11 cellular contexts compared by ENCODE assay signal in the genomic region with DNA sequence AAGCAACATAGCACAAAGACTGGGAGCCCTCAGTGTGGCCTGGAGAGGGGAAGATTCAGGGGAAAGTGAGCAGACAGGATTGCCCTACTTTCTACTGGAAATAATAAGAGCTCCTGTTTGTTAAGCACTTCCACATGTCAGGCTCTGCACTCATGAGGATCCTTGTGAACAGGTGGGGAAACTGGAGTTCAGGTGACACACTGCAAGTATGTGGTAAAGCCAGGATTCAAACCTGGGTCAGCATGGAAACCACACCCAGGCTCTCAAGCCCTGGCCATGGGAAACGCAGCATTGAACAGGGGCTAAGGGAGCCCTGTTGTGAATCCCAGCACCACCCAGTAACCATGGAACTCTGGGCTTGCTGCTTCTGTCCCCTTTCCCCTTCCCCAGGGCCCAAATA. TPM values are rescaled to one million over a fixed set of nuclear protein-coding genes. Genes with fewer than 3 reads are reported as not detected.
DNase-seq lines count a peak whose midpoint lies in the region; ATAC-seq and TF ChIP-seq lines count a peak whose summit lies in the region.
"Had no signal": no experiment of that assay in that cellular context is flagged by ENCODE, and none has a peak within 500 bp of the region (broad histone marks: within the 10 kb centered on the region; RNA-seq: fewer than 3 reads in every experiment).

No MANE protein-coding gene starts in this region.

- no TSS peak for BruUV-seq in Panc1 (replicated peaks; lab: Mats Ljungman, UMichigan)

- H3K27ac Mint-ChIP-seq in activated naive CD4-positive, alpha-beta T cell treated with anti-CD3 and anti-CD28 coated beads, Interleukin-2, amount 10 ng/mL, durations not matched to agents 7 days and 5 days = peak overlapping the region; percentile 71
- H3K27ac Mint-ChIP-seq: activated CD8-positive, alpha-beta T cell treated with anti-CD3 and anti-CD28 coated beads for 36 hours had no signal

- in situ Hi-C loops in Panc1 (cut with HindIII; ENCODE audit: low pct_unique_long_range_greater_than_20kb, low sequenced_read_pairs) = loop anchor here (10.0 kb wide), 1 partner anchor 63 kb away; no protein-coding TSS in a partner anchor

- no peaks in the 10 kb centered on the region for H3K27me3 Mint-ChIP-seq in activated naive CD4-positive, alpha-beta T cell treated with anti-CD3 and anti-CD28 coated beads, Interleukin-2, amount 10 ng/mL, durations not matched to agents 7 days and 5 days
- H3K27me3 Mint-ChIP-seq: activated CD8-positive, alpha-beta T cell treated with anti-CD3 and anti-CD28 coated beads for 36 hours; brain had no signal

- H3K4me3 Mint-ChIP-seq in activated naive CD4-positive, alpha-beta T cell treated with anti-CD3 and anti-CD28 coated beads, Interleukin-2, amount 10 ng/mL, durations not matched to agents 7 days and 5 days = no peak overlapping the region
- H3K4me3 Mint-ChIP-seq: activated CD8-positive, alpha-beta T cell treated with anti-CD3 and anti-CD28 coated beads for 36 hours; brain had no signal

- intact Hi-C loops in Panc1 (cut with micrococcal nuclease; ENCODE audit: unreplicated experiment) (loop anchor here (5.0 kb wide), 1 partner anchor 160 kb away; a partner anchor contains a TSS), tibial artery (cut with DNase I; ENCODE audit: low total_unique reads) (loop anchor here (2.0 to 10.0 kb wide), 2 partner anchors 51 to 163 kb away; a partner anchor contains a TSS)

- peaks cover 23% of the 10 kb centered on the region for H3K4me1 Mint-ChIP-seq in activated naive CD4-positive, alpha-beta T cell treated with anti-CD3 and anti-CD28 coated beads, Interleukin-2, amount 10 ng/mL, durations not matched to agents 7 days and 5 days

- H3K9me3 ChIP-seq in Panc1 (ENCODE audit: control insufficient read depth, insufficient read depth, low read depth, low read length) (no peaks in the 10 kb centered on the region), tibial artery (no peaks in the 10 kb centered on the region)
- H3K9me3 ChIP-seq: tibial nerve had no signal

- H3K36me3 ChIP-seq in Panc1 (ENCODE audit: control insufficient read depth, insufficient read depth, low read length) (peaks cover 4% of the 10 kb centered on the region; the same call in 1 of the 2 replicates), tibial artery (peaks cover 28 to 56% (median 52%) of the 10 kb centered on the region in 3 donors)

- H3K27ac ChIP-seq in Panc1 (ENCODE audit: low read length) (peak overlapping the region; percentile 88), tibial artery (peak overlapping the region; percentile 29 to 75)

- ATAC-seq in Panc1 (no peak), GM18907 (IDR thresholded peaks at IDR 0.05; ENCODE audit: unreplicated experiment) (no peak)
- ATAC-seq in activated CD4-positive, CD25-positive, alpha-beta regulatory T cell treated with anti-CD3 and anti-CD28 coated beads, Interleukin-2, amount 50 U/mL, for 24 hours = no peak

- H3K36me3 Mint-ChIP-seq in activated naive CD4-positive, alpha-beta T cell treated with anti-CD3 and anti-CD28 coated beads, Interleukin-2, amount 10 ng/mL, durations not matched to agents 7 days and 5 days = peaks cover 39% of the 10 kb centered on the region

- CTCF ChIA-PET in activated naive CD4-positive, alpha-beta T cell treated with anti-CD3 and anti-CD28 coated beads, Interleukin-2, amount 10 ng/mL, durations not matched to agents 7 days and 5 days (lab: Charles Lee) = interaction anchor here (0.6 to 30.9 kb wide), 11 partner anchors 11 to 161 kb away, joined by 3 to 853 read pairs (median 5); a partner anchor contains a TSS
- CTCF ChIA-PET in Panc1 (lab: Charles Lee) = interaction anchor here (0.5 to 5.4 kb wide), 20 partner anchors 11 to 1112 kb away, joined by 3 to 248 read pairs (median 4); a partner anchor contains a TSS

- H3K9me3 Mint-ChIP-seq in activated naive CD4-positive, alpha-beta T cell treated with anti-CD3 and anti-CD28 coated beads, Interleukin-2, amount 10 ng/mL, durations not matched to agents 7 days and 5 days = no peaks in the 10 kb centered on the region
- H3K9me3 Mint-ChIP-seq: activated CD8-positive, alpha-beta T cell treated with anti-CD3 and anti-CD28 coated beads for 36 hours; brain had no signal

- POLR2A ChIA-PET in Panc1 (lab: Charles Lee) = interaction anchor here (0.6 kb wide), 2 partner anchors 79 to 158 kb away, joined by 3 to 4 read pairs; no protein-coding TSS in a partner anchor

- DNase-seq in activated naive CD4-positive, alpha-beta T cell treated with anti-CD3 and anti-CD28 coated beads, Interleukin-2, amount 10 ng/mL, durations not matched to agents 7 days and 5 days = no peak
- DNase-seq in activated naive CD4-positive, alpha-beta T cell (lab: John Stamatoyannopoulos, UW) = no peak
- no peak for DNase-seq in Panc1 (ENCODE audit: low read depth, low spot score)
- DNase-seq in islet precursor cell = peak; percentile 42
- DNase-seq in tibial artery = no peak
- DNase-seq in amygdala (lab: John Stamatoyannopoulos, UW) = no peak

- H3K4me1 ChIP-seq in Panc1 (ENCODE audit: control insufficient read depth, insufficient read depth, low read length) = peaks cover 55% of the 10 kb centered on the region
- H3K4me1 ChIP-seq in tibial artery = peaks cover 0 to 29% (median 23%) of the 10 kb centered on the region in 4 donors

- no peak overlapping the region for H3K4me3 ChIP-seq in Panc1 (ENCODE audit: low read depth in 2 of 2, low read length in 2 of 2)
- no peak overlapping the region for H3K4me3 ChIP-seq in tibial artery
- H3K4me3 ChIP-seq: tibial nerve had no signal

- H3K27me3 ChIP-seq in Panc1 (ENCODE audit: control insufficient read depth, insufficient read depth, low read length) = no peaks in the 10 kb centered on the region
- no peaks in the 10 kb centered on the region for H3K27me3 ChIP-seq in tibial artery
- H3K27me3 ChIP-seq: tibial nerve had no signal

- TF ChIP-seq CTCF in Panc1 (IDR thresholded peaks at IDR 0.05) = no peak
- no peak for TF ChIP-seq CTCF in tibial artery (IDR thresholded peaks at IDR 0.05)

RNA-seq across cellular contexts. Expression of a gene that starts 42.8 kb away (rescaled TPM):
- total RNA-seq in Panc1 (2021; ENCODE audit: unreplicated experiment) = 152 TPM
- polyA plus RNA-seq in Panc1 (2012; ENCODE audit: insufficient read length) = 185 TPM

RNA-seq across cellular contexts. Expression of a gene that starts 48.0 kb away (rescaled TPM):
- 337 TPM for total RNA-seq in Panc1 (2021; ENCODE audit: unreplicated experiment)
- 424 TPM for polyA plus RNA-seq in Panc1 (2012; ENCODE audit: insufficient read length)
